In genomic region chr1:83901547-83902155, GRCh38 we compare ENCODE assay signal across 10 cellular contexts.
DNase-seq lines count a peak whose midpoint lies in the region; TF ChIP-seq lines count a peak whose summit lies in the region.
"Had no signal": no experiment of that assay in that cellular context is flagged by ENCODE, and none has a peak within 500 bp of the region (broad histone marks: within the 10 kb centered on the region; RNA-seq: fewer than 3 reads in every experiment).

No MANE protein-coding gene starts in this region.

- H3K27me3 ChIP-seq in mammary epithelial cell (ENCODE audit: insufficient read depth, low read length) = no peaks in the 10 kb centered on the region
- no peaks in the 10 kb centered on the region for H3K27me3 ChIP-seq in mesenchymal stem cell (ENCODE audit: control insufficient read depth in 1 of 2, insufficient read depth in 1 of 2, low read length in 2 of 2)
- H3K27me3 ChIP-seq: tibial nerve had no signal

- H3K36me3 ChIP-seq in mammary epithelial cell (ENCODE audit: insufficient read depth, low read length) (peaks cover 3% of the 10 kb centered on the region), mesenchymal stem cell (ENCODE audit: control insufficient read depth in 1 of 2, insufficient read depth in 2 of 2, low read depth in 1 of 2, low read length in 2 of 2) (no peaks in the 10 kb centered on the region)
- H3K36me3 ChIP-seq: tibial nerve had no signal

- H3K79me2 ChIP-seq in mammary epithelial cell (ENCODE audit: insufficient read depth, low read length) = no peaks in the 10 kb centered on the region

- no peak overlapping the region for H3K9ac ChIP-seq in mammary epithelial cell (ENCODE audit: insufficient read depth, low read length)
- H3K9ac ChIP-seq in mesenchymal stem cell (ENCODE audit: low read length) = no peak overlapping the region

- no peak overlapping the region for H2AK5ac ChIP-seq in mesenchymal stem cell (ENCODE audit: low read length, severe bottlenecking)

- no peak overlapping the region for H2AFZ ChIP-seq in mammary epithelial cell (ENCODE audit: low read depth, low read length)
- no peak overlapping the region for H2AFZ ChIP-seq in mesenchymal stem cell (ENCODE audit: low read depth, low read length)

- dilution Hi-C loops in mammary epithelial cell (cut with HindIII; ENCODE audit: low sequenced_read_pairs) = no loop called here

- H2BK15ac ChIP-seq in mesenchymal stem cell (ENCODE audit: low read depth, poor library complexity, severe bottlenecking) = no peak overlapping the region

- no peaks in the 10 kb centered on the region for H3K9me3 ChIP-seq in mammary epithelial cell (replicated peaks; ENCODE audit: insufficient read depth, low read length)
- H3K9me3 ChIP-seq in mesenchymal stem cell (ENCODE audit: control insufficient read depth, low read length) = no peaks in the 10 kb centered on the region
- H3K9me3 ChIP-seq: tibial nerve had no signal

- H3K14ac ChIP-seq in mesenchymal stem cell (ENCODE audit: low read length in 2 of 2) = peak overlapping the region in 1 of 2 experiments; percentile 55

- in situ Hi-C loops in mammary epithelial cell (cut with MboI; ENCODE audit: low sequenced_read_pairs in 2 of 2) = loop anchor here (25.0 kb wide), 1 partner anchor 861 kb away; no protein-coding TSS in a partner anchor

- H2BK5ac ChIP-seq in mesenchymal stem cell (ENCODE audit: low read depth, low read length, poor library complexity, severe bottlenecking) = no peak overlapping the region

- no peak overlapping the region for H3K4ac ChIP-seq in mesenchymal stem cell (ENCODE audit: low read depth in 1 of 2, low read length in 2 of 2)

- intact Hi-C loops in mammary epithelial cell (cut with micrococcal nuclease) = no loop called here

- 57% methylated on average over 4 of the region's 4 CpGs for WGBS in mammary epithelial cell (ENCODE audit: low coverage, missing lambda C conversion rate)
- WGBS in mesenchymal stem cell = 88% methylated on average over 3 of the region's 4 CpGs

- no peak overlapping the region for H4K91ac ChIP-seq in mesenchymal stem cell (ENCODE audit: low read length)

- TF ChIP-seq CTCF in mammary epithelial cell (conservative IDR thresholded peaks at IDR 0.05 in 1 of 2, IDR thresholded peaks at IDR 0.05 in 1 of 2; ENCODE audit: extremely low read depth in 1 of 2, insufficient read depth in 1 of 2, low read depth in 1 of 2, low read length in 2 of 2) = no peak

- H3K4me3 ChIP-seq in mammary epithelial cell (replicated peaks in 1 of 3; ENCODE audit: insufficient read depth in 1 of 3, low read depth in 2 of 3, low read length in 3 of 3) = no peak overlapping the region
- no peak overlapping the region for H3K4me3 ChIP-seq in mesenchymal stem cell (ENCODE audit: insufficient read depth in 1 of 2, low read depth in 1 of 2, low read length in 2 of 2)
- H3K4me3 ChIP-seq: tibial nerve had no signal

- CTCF ChIA-PET in mammary epithelial cell (lab: Charles Lee; ENCODE audit: low non-redundant PET) = interaction anchor here (0.6 kb wide), 1 partner anchor 1043 kb away, joined by 4 read pairs; no protein-coding TSS in a partner anchor

- no peak overlapping the region for H2BK120ac ChIP-seq in mesenchymal stem cell (ENCODE audit: low read depth, low read length)

- no peak overlapping the region for H3K18ac ChIP-seq in mesenchymal stem cell (ENCODE audit: low read depth in 1 of 2, low read length in 2 of 2)

- no peak overlapping the region for H4K8ac ChIP-seq in mesenchymal stem cell (ENCODE audit: low read length)

- H3K4me1 ChIP-seq in mammary epithelial cell (ENCODE audit: insufficient read depth, low read length) = peaks cover 33% of the 10 kb centered on the region
- H3K4me1 ChIP-seq in mesenchymal stem cell (ENCODE audit: control insufficient read depth, insufficient read depth, low read depth, low read length) = peaks cover 2% of the 10 kb centered on the region

- H3K79me1 ChIP-seq in mesenchymal stem cell (replicated peaks; ENCODE audit: low read length, poor library complexity, severe bottlenecking) = no peaks in the 10 kb centered on the region

- TSS peak; percentile 56 for BruUV-seq in mammary epithelial cell (replicated peaks; lab: Mats Ljungman, UMichigan)

- H2BK12ac ChIP-seq in mesenchymal stem cell (ENCODE audit: low read length in 2 of 2) = no peak overlapping the region

- peak overlapping the region; percentile 75 for H3K27ac ChIP-seq in mammary epithelial cell (ENCODE audit: insufficient read depth, low read depth, low read length)
- H3K27ac ChIP-seq in mesenchymal stem cell (ENCODE audit: low read length, poor library complexity, severe bottlenecking) = no peak overlapping the region
- no peak overlapping the region for H3K27ac ChIP-seq in caudate nucleus (ENCODE audit: low read depth, low read length)
- H3K27ac ChIP-seq: tibial nerve had no signal

- H4K20me1 ChIP-seq in mammary epithelial cell (ENCODE audit: insufficient read depth, low read length) = no peaks in the 10 kb centered on the region

- DNase-seq in DMS53 (lab: John Stamatoyannopoulos, UW) (peak; percentile 96), NCI-H146 treated with DMSO at 0.1 percent for 48 hours (lab: John Stamatoyannopoulos, UW; ENCODE audit: unreplicated experiment) (peak; percentile 12), mammary epithelial cell (peak; percentile 84), mesenchymal stem cell (peak; percentile 77), ureter (ENCODE audit: low spot score) (no peak), SK-N-DZ (ENCODE audit: low spot score) (no peak), caudate nucleus (lab: John Stamatoyannopoulos, UW) (no peak), KG1 (lab: John Stamatoyannopoulos, UW) (no peak)
- DNase-seq: NCI-H2081 treated with DMSO at 0.1 percent for 48 hours had no signal

- no peak overlapping the region for H3K23ac ChIP-seq in mesenchymal stem cell (ENCODE audit: low read length in 2 of 2)

- peak overlapping the region; percentile 52 for H3K4me2 ChIP-seq in mammary epithelial cell (ENCODE audit: insufficient read depth, low read depth, low read length)
- no peak overlapping the region for H3K4me2 ChIP-seq in mesenchymal stem cell (ENCODE audit: low read length, poor library complexity, severe bottlenecking)

Comparison
In these comparisons a context has a peak if more than half of its experiments do, and no peak if none do; other contexts are left out.
1. DNase-seq: peak in DMS53 (single experiment), NCI-H146 treated with DMSO at 0.1 percent for 48 hours (single experiment), mammary epithelial cell (single experiment) and mesenchymal stem cell (single experiment); none in ureter (single experiment), SK-N-DZ (single experiment), caudate nucleus (0 of 61) and KG1 (single experiment).